Comparison of ENCODE assay signal across 18 cellular contexts in the genomic region with DNA sequence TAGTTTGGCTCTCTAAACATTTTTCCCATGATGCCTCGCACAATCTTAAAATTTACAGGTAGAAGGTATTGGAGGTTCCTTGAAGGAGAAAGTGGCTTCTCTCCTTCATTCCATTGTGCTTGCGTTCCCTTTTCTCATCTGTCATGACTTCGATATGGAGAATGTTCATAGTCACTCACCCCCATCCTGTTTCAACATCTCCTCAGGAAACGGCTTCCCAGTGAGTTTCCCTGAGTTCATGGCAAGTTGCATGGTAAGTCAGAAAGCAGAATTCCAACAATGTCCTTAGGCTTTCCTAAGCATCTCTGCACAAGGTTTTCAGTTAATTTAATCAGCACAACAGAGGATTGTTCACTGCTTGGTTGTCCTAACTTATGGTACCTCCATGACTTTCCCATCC.
A peak's percentile ranks its signal among the peaks of the same experiment; 100 is the strongest.
DNase-seq lines count a peak whose midpoint lies in the region; ATAC-seq and TF ChIP-seq lines count a peak whose summit lies in the region.
"Had no signal": no experiment of that assay in that cellular context is flagged by ENCODE, and none has a peak within 500 bp of the region (broad histone marks: within the 10 kb centered on the region; RNA-seq: fewer than 3 reads in every experiment).

No MANE protein-coding gene starts in this region.

- DNase-seq in GM04503 (ENCODE audit: low read depth) (peak; percentile 53), RPMI7951 (ENCODE audit: low read depth) (peak; percentile 14), epithelial cell of esophagus (ENCODE audit: low read depth) (peak; percentile 79), renal cortical epithelial cell (ENCODE audit: low read depth) (peak; percentile 48)
- DNase-seq in activated naive CD4-positive, alpha-beta T cell treated with anti-CD3 and anti-CD28 coated beads, Interleukin-2, amount 50 U/mL, for 16 hours, result no peak
- DNase-seq in activated CD4-positive, alpha-beta memory T cell treated with anti-CD3 and anti-CD28 coated beads for 36 hours, result no peak
- DNase-seq: activated CD8-positive, alpha-beta memory T cell treated with anti-CD3 and anti-CD28 coated beads, Interleukin-2, amount 50 U/mL, for 48 hours; activated naive CD4-positive, alpha-beta T cell treated with Interleukin-2 at 50 U/mL for 16 hours; dorsolateral prefrontal cortex; hippocampal formation; NCI-H2081; nucleus accumbens; stimulated activated CD4-positive, alpha-beta T cell treated with anti-CD3 and anti-CD28 coated beads, Interleukin-4, amount 100 ng/mL, for 4 hours had no signal

- ATAC-seq in HG03097 (IDR thresholded peaks at IDR 0.05; ENCODE audit: low FRiP score, unreplicated experiment), result no peak
- ATAC-seq: esophagus mucosa, mucosa of descending colon, WTC11 had no signal

- H3K4me3 ChIP-seq in epithelial cell of esophagus (ENCODE audit: low read length), result no peak overlapping the region
- H3K4me3 ChIP-seq: dorsolateral prefrontal cortex, mucosa of descending colon, thoracic aorta had no signal

- POLR2A ChIA-PET in activated CD4-positive, alpha-beta memory T cell treated with anti-CD3 and anti-CD28 coated beads for 36 hours (lab: Charles Lee), result no interaction called here

- CTCF ChIA-PET in activated CD4-positive, alpha-beta memory T cell treated with anti-CD3 and anti-CD28 coated beads for 36 hours (lab: Charles Lee), result no interaction called here

- no peaks in the 10 kb centered on the region for H3K36me3 Mint-ChIP-seq in activated CD4-positive, alpha-beta memory T cell treated with anti-CD3 and anti-CD28 coated beads for 36 hours
- H3K36me3 Mint-ChIP-seq: WTC11 had no signal

- H3K27ac Mint-ChIP-seq in activated CD4-positive, alpha-beta memory T cell treated with anti-CD3 and anti-CD28 coated beads for 36 hours, result no peak overlapping the region
- H3K27ac Mint-ChIP-seq: WTC11 had no signal

- intact Hi-C loops in activated CD4-positive, alpha-beta memory T cell treated with anti-CD3 and anti-CD28 coated beads for 36 hours (cut with micrococcal nuclease), result no loop called here

- no peak overlapping the region for H3K4me3 Mint-ChIP-seq in activated CD4-positive, alpha-beta memory T cell treated with anti-CD3 and anti-CD28 coated beads for 36 hours
- H3K4me3 Mint-ChIP-seq: WTC11 had no signal

- H3K4me1 Mint-ChIP-seq in activated CD4-positive, alpha-beta memory T cell treated with anti-CD3 and anti-CD28 coated beads for 36 hours (ENCODE audit: low read depth), result no peaks in the 10 kb centered on the region

- H3K9me3 Mint-ChIP-seq in activated CD4-positive, alpha-beta memory T cell treated with anti-CD3 and anti-CD28 coated beads for 36 hours, result peaks cover 2% of the 10 kb centered on the region
- H3K9me3 Mint-ChIP-seq: WTC11 had no signal

- no peak for TF ChIP-seq CTCF in epithelial cell of esophagus (IDR thresholded peaks at IDR 0.05; ENCODE audit: insufficient read depth, low read depth, low read length, missing control alignments)

- H3K27me3 Mint-ChIP-seq in activated CD4-positive, alpha-beta memory T cell treated with anti-CD3 and anti-CD28 coated beads for 36 hours, result no peaks in the 10 kb centered on the region

Comparison
In these comparisons a context has a peak if more than half of its experiments do, and no peak if none do; other contexts are left out.
1. DNase-seq: peak in GM04503 (single experiment), RPMI7951 (single experiment), epithelial cell of esophagus (single experiment) and renal cortical epithelial cell (single experiment); none in activated naive CD4-positive, alpha-beta T cell treated with anti-CD3 and anti-CD28 coated beads, Interleukin-2, amount 50 U/mL, for 16 hours (single experiment) and activated CD4-positive, alpha-beta memory T cell treated with anti-CD3 and anti-CD28 coated beads for 36 hours (single experiment).